Comparison of ENCODE assay signal across 24 cellular contexts in genomic region chr9:128163523-128164331, GRCh38. TPM values are rescaled to one million over a fixed set of nuclear protein-coding genes. Genes with fewer than 3 reads are reported as not detected.
DNase-seq lines count a peak whose midpoint lies in the region; ATAC-seq and TF ChIP-seq lines count a peak whose summit lies in the region.
"Had no signal": no experiment of that assay in that cellular context is flagged by ENCODE, and none has a peak within 500 bp of the region (broad histone marks: within the 10 kb centered on the region; RNA-seq: fewer than 3 reads in every experiment).

No MANE protein-coding gene starts in this region.

- TF ChIP-seq POLR2A in breast epithelium (IDR thresholded peaks at IDR 0.05) (no peak), sigmoid colon (IDR thresholded peaks at IDR 0.05) (no peak)

- no peaks in the 10 kb centered on the region for H3K9me3 ChIP-seq in breast epithelium
- H3K9me3 ChIP-seq in sigmoid colon: no peaks in the 10 kb centered on the region
- H3K9me3 ChIP-seq: BE2C had no signal

- H3K27ac Mint-ChIP-seq in MCF 10A (ENCODE audit: low read depth, unreplicated experiment): no peak overlapping the region
- peak overlapping the region; percentile 41 for H3K27ac Mint-ChIP-seq in chondrocyte (ENCODE audit: unreplicated experiment)
- H3K27ac Mint-ChIP-seq in WTC11: no peak overlapping the region
- H3K27ac Mint-ChIP-seq: mesothelial cell of epicardium had no signal

- no peak for ATAC-seq in WTC11
- ATAC-seq: left lobe of liver; naive thymus-derived CD8-positive, alpha-beta T cell; sciatic nerve had no signal

- no peaks in the 10 kb centered on the region for H3K4me1 ChIP-seq in breast epithelium
- H3K4me1 ChIP-seq in sigmoid colon: peaks cover 0 to 26% (median 16%) of the 10 kb centered on the region in 4 donors
- H3K4me1 ChIP-seq: parathyroid adenoma had no signal

- H3K4me1 Mint-ChIP-seq in MCF 10A (ENCODE audit: insufficient read depth, unreplicated experiment) (peaks cover 18% of the 10 kb centered on the region), chondrocyte (ENCODE audit: low read depth) (peaks cover 19% of the 10 kb centered on the region), WTC11 (peaks cover 5% of the 10 kb centered on the region)

- WGBS in sigmoid colon, 2 donors: 88 to 91% methylated on average over 11 of the region's 11 CpGs

- H3K27me3 Mint-ChIP-seq in MCF 10A (ENCODE audit: insufficient read depth, unreplicated experiment) (no peaks in the 10 kb centered on the region), chondrocyte (ENCODE audit: low read depth) (no peaks in the 10 kb centered on the region), WTC11 (ENCODE audit: low read depth) (no peaks in the 10 kb centered on the region)
- H3K27me3 Mint-ChIP-seq: naive thymus-derived CD8-positive, alpha-beta T cell had no signal

- no peak for TF ChIP-seq EP300 in sigmoid colon (IDR thresholded peaks at IDR 0.05)

- BruUV-seq in MCF 10A (replicated peaks; lab: Mats Ljungman, UMichigan): TSS peak; percentile 32

- peaks cover 4% of the 10 kb centered on the region for H3K36me3 ChIP-seq in breast epithelium
- peaks cover 29 to 60% (median 40%) of the 10 kb centered on the region in 4 donors for H3K36me3 ChIP-seq in sigmoid colon

- POLR2A ChIA-PET in MCF 10A (lab: Yijun Ruan, JAX): interaction anchor here (0.9 kb wide), 1 partner anchor 27 kb away, joined by 3 read pairs; the partner anchor contains the start of gene CIZ1
- POLR2A ChIA-PET in WTC11 (lab: Charles Lee): no interaction called here

- DNase-seq in MCF 10A (ENCODE audit: unreplicated experiment) (no peak), breast epithelium (ENCODE audit: low spot score in 2 of 2) (no peak), chondrocyte (ENCODE audit: low spot score) (no peak), sigmoid colon (peak; percentile 40), WTC11 (ENCODE audit: low spot score) (no peak), NCI-H2196 (lab: John Stamatoyannopoulos, UW; ENCODE audit: unreplicated experiment) (no peak)
- DNase-seq: activated CD4-positive, alpha-beta T cell treated with anti-CD3 and anti-CD28 coated beads, Interleukin-2, amount 50 U/mL, for 48 hours; activated CD4-positive, CD25-positive, alpha-beta regulatory T cell; activated naive CD4-positive, alpha-beta T cell treated with Interleukin-2 at 50 U/mL for 16 hours; activated T-cell treated with anti-CD3 and anti-CD28 coated beads for 4 hours; BE2C; COR-L47; DND-41; Karpas-422; NCI-H1694; NCI-H2171; NCI-H526; T-helper 9 cell had no signal

- CTCF ChIA-PET in MCF 10A (lab: Yijun Ruan, JAX) (no interaction called here), WTC11 (lab: Charles Lee) (interaction anchor here (2.1 kb wide), 1 partner anchor 39 kb away, joined by 7 read pairs; no protein-coding TSS in a partner anchor)

- TF ChIP-seq CTCF in MCF 10A (IDR thresholded peaks at IDR 0.05; ENCODE audit: unreplicated experiment): no peak
- TF ChIP-seq CTCF in breast epithelium (IDR thresholded peaks at IDR 0.05): no peak
- no peak for TF ChIP-seq CTCF in chondrocyte (IDR thresholded peaks at IDR 0.05)
- no peak for TF ChIP-seq CTCF in sigmoid colon (IDR thresholded peaks at IDR 0.05)
- TF ChIP-seq CTCF in WTC11 (IDR thresholded peaks at IDR 0.05): no peak

- H3K9me3 Mint-ChIP-seq in MCF 10A (ENCODE audit: unreplicated experiment): no peaks in the 10 kb centered on the region
- no peaks in the 10 kb centered on the region for H3K9me3 Mint-ChIP-seq in chondrocyte (ENCODE audit: low read depth)
- no peaks in the 10 kb centered on the region for H3K9me3 Mint-ChIP-seq in WTC11
- H3K9me3 Mint-ChIP-seq: mesothelial cell of epicardium; naive thymus-derived CD8-positive, alpha-beta T cell had no signal

- H3K36me3 Mint-ChIP-seq in MCF 10A (ENCODE audit: insufficient read depth, unreplicated experiment) (peaks cover 54% of the 10 kb centered on the region), chondrocyte (ENCODE audit: low read depth) (peaks cover 21% of the 10 kb centered on the region), WTC11 (peaks cover 24% of the 10 kb centered on the region)

- no peaks in the 10 kb centered on the region for H3K27me3 ChIP-seq in breast epithelium
- H3K27me3 ChIP-seq in sigmoid colon: no peaks in the 10 kb centered on the region
- H3K27me3 ChIP-seq: BE2C had no signal

- H3K4me3 ChIP-seq in breast epithelium (no peak overlapping the region), sigmoid colon (no peak overlapping the region)

- H3K4me3 Mint-ChIP-seq in MCF 10A (ENCODE audit: unreplicated experiment): no peak overlapping the region
- no peak overlapping the region for H3K4me3 Mint-ChIP-seq in chondrocyte (ENCODE audit: unreplicated experiment)
- no peak overlapping the region for H3K4me3 Mint-ChIP-seq in WTC11
- H3K4me3 Mint-ChIP-seq: mesothelial cell of epicardium had no signal

- H3K27ac ChIP-seq in breast epithelium (peak overlapping the region in 1 of 2 donors; percentile 53), sigmoid colon (no peak overlapping the region)
- H3K27ac ChIP-seq: parathyroid adenoma had no signal

- intact Hi-C loops in MCF 10A (cut with micrococcal nuclease): no loop called here
- intact Hi-C loops in breast epithelium (cut with DNase I; ENCODE audit: low total_unique reads): no loop called here
- intact Hi-C loops in sigmoid colon (cut with DNase I): no loop called here

TF ChIP-seq in WTC11, 78 proteins besides CTCF, POLR2A, EP300 and RAD21 (continues in another document):
- TF ChIP-seq MAX (CRISPR knock-in tag; IDR thresholded peaks at IDR 0.05) (no peak), ZNF425 (CRISPR knock-in tag; conservative IDR thresholded peaks at IDR 0.05) (no peak), ZNF512 (CRISPR knock-in tag; IDR thresholded peaks at IDR 0.05; ENCODE audit: borderline replicate concordance) (no peak)

RNA-seq across cellular contexts. Expression of gene BBLN, which starts 3.7 kb away (rescaled TPM):
- total RNA-seq in MCF 10A (2022) (68.6 and 70.4 TPM in 2 replicates), breast epithelium (100 to 1,000 TPM; 144 to 232 (median 152) TPM), chondrocyte (78.8 to 85.3 TPM (median 80.2 TPM) in 3 replicates), sigmoid colon (100 to 1,000 TPM; 158 to 273 (median 204) TPM), WTC11 (2021) (77.1 to 86.9 TPM (median 86.6 TPM) in 3 replicates)
- polyA plus RNA-seq in sigmoid colon: 100 to 1,000 TPM; 111 to 123 (median 113) TPM

RNA-seq across cellular contexts. Expression of gene LCN2, which starts 14.5 kb away (rescaled TPM):
- total RNA-seq in MCF 10A (2022): 7.7 and 41.6 TPM in 2 replicates
- total RNA-seq in breast epithelium: 10 to 100 TPM in 2 of 3 donors, not detected in 1; 38.5 to 42.3 TPM
- total RNA-seq in chondrocyte: not detected in 3 replicates
- not detected for total RNA-seq in sigmoid colon
- polyA plus RNA-seq in sigmoid colon: 1,000 to 10,000 TPM in 1 of 3 donors, 10 to 100 TPM in 1, 1 to 10 TPM in 1; 9.6 to 1,818 (median 79.8) TPM
- 1.0 to 3.0 TPM (median 1.3 TPM) in 3 replicates for total RNA-seq in WTC11 (2021)
- total RNA-seq: fibroblast of villous mesenchyme; mesothelial cell of epicardium; naive thymus-derived CD8-positive, alpha-beta T cell had no signal
- polyA plus RNA-seq: naive thymus-derived CD8-positive, alpha-beta T cell had no signal

RNA-seq across cellular contexts. Expression of gene CIZ1, which starts 27.6 kb away (rescaled TPM):
- 133 and 151 TPM in 2 replicates for total RNA-seq in MCF 10A (2022)
- 10 to 100 TPM; 54.1 to 71.8 (median 58.4) TPM for total RNA-seq in breast epithelium
- total RNA-seq in chondrocyte: 130 to 147 TPM (median 140 TPM) in 3 replicates
- 100 to 1,000 TPM in 1 of 4 donors, 10 to 100 TPM in 3; 60.2 to 116 (median 68.5) TPM for total RNA-seq in sigmoid colon
- 10 to 100 TPM; 25.7 to 58.3 (median 46.8) TPM for polyA plus RNA-seq in sigmoid colon
- 86.1 to 90.6 TPM (median 90.2 TPM) in 3 replicates for total RNA-seq in WTC11 (2021)

RNA-seq across cellular contexts. Expression of gene PTGES2, which starts 36.2 kb away (rescaled TPM):
- total RNA-seq in MCF 10A (2022) (114 and 130 TPM in 2 replicates), breast epithelium (10 to 100 TPM; 35.7 to 86.9 (median 55.0) TPM), chondrocyte (43.5 to 53.6 TPM (median 49.3 TPM) in 3 replicates), sigmoid colon (100 to 1,000 TPM in 2 of 4 donors, 10 to 100 TPM in 2; 60.0 to 119 (median 97.5) TPM), WTC11 (2021) (96.2 to 118 TPM (median 98.4 TPM) in 3 replicates)
- 10 to 100 TPM; 56.5 to 82.2 (median 66.1) TPM for polyA plus RNA-seq in sigmoid colon

RNA-seq across cellular contexts. Expression of gene DNM1, which starts 39.5 kb away (rescaled TPM):
- total RNA-seq in MCF 10A (2022) (0.98 and 2.0 TPM in 2 replicates), breast epithelium (10 to 100 TPM; 11.3 to 36.0 (median 12.5) TPM), chondrocyte (87.0 to 127 TPM (median 91.9 TPM) in 3 replicates), sigmoid colon (10 to 100 TPM in 2 of 4 donors, 1 to 10 TPM in 2; 7.7 to 40.2 (median 12.9) TPM), WTC11 (2021) (79.0 to 105 TPM (median 92.4 TPM) in 3 replicates)
- 1 to 10 TPM in 2 of 3 donors, under 1 TPM in 1; 0.46 to 9.3 (median 1.2) TPM for polyA plus RNA-seq in sigmoid colon
